Comparison of ENCODE assay signal across 1 cellular context in the genomic region with DNA sequence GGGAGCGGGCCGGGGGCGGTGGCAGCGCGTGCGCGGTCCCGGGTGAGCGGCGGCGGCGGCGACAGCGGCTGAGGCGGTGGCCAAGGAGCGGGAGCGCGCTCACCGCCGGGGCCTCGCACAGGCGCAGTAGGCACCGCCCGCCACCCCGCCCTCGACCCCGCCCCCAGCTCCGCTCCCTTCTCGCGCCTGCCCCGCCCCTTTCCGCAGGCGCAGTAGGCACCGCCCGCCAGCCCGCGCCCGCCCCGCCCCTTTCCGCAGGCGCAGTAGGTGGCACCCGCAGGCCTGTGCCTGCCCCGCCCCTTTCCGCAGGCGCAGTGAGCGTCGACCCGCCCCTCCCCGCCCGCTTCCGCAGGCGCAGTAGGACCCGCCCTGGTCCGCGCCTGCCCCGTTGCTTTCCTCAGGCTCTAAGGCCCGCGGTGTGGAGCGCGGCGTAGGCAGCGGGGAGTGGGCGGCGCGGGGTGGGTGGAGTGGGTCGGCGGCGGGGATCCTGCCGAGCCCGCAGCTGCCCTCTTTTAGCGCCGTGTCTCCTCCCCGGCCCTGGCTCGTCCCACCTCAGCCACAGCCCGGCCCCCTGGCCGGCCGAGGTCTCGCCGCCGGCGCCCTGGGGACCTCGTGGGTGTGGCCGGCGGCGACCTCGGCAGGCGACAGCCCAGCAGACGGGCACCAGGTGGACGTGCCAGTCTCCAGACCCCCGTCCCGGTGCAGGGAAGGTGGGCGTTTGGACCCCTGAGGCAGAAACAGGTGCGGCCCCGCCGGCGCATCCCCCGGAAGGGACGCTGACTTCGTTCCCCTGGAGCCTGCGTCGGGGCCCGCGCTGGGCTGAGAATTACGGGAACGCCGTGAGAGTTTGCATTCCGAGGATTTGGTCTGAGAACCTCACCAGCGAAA.
A peak's percentile ranks its signal among the peaks of the same experiment; 100 is the strongest.
TF ChIP-seq lines count a peak whose summit lies in the region.

A gene with protein sequence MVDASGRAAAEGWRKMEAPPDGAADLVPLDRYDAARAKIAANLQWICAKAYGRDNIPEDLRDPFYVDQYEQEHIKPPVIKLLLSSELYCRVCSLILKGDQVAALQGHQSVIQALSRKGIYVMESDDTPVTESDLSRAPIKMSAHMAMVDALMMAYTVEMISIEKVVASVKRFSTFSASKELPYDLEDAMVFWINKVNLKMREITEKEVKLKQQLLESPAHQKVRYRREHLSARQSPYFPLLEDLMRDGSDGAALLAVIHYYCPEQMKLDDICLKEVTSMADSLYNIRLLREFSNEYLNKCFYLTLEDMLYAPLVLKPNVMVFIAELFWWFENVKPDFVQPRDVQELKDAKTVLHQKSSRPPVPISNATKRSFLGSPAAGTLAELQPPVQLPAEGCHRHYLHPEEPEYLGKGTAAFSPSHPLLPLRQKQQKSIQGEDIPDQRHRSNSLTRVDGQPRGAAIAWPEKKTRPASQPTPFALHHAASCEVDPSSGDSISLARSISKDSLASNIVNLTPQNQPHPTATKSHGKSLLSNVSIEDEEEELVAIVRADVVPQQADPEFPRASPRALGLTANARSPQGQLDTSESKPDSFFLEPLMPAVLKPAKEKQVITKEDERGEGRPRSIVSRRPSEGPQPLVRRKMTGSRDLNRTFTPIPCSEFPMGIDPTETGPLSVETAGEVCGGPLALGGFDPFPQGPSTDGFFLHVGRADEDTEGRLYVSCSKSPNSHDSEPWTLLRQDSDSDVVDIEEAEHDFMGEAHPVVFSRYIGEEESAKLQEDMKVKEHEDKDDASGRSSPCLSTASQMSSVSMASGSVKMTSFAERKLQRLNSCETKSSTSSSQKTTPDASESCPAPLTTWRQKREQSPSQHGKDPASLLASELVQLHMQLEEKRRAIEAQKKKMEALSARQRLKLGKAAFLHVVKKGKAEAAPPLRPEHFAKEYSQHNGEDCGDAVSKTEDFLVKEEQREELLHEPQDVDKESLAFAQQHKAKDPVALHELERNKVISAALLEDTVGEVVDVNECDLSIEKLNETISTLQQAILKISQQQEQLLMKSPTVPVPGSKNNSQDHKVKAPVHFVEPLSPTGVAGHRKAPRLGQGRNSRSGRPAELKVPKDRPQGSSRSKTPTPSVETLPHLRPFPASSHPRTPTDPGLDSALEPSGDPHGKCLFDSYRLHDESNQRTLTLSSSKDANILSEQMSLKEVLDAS (N-terminal part only) (minus strand): TSS at position 101 of the 888 bp plus-strand sequence. CDS start 387 bp downstream, outside the sequence.

TF ChIP-seq in K562, 482 proteins besides CTCF, POLR2A, EP300 and RAD21 (continued from another document and continues in another):
- TF ChIP-seq, protein P1, sequence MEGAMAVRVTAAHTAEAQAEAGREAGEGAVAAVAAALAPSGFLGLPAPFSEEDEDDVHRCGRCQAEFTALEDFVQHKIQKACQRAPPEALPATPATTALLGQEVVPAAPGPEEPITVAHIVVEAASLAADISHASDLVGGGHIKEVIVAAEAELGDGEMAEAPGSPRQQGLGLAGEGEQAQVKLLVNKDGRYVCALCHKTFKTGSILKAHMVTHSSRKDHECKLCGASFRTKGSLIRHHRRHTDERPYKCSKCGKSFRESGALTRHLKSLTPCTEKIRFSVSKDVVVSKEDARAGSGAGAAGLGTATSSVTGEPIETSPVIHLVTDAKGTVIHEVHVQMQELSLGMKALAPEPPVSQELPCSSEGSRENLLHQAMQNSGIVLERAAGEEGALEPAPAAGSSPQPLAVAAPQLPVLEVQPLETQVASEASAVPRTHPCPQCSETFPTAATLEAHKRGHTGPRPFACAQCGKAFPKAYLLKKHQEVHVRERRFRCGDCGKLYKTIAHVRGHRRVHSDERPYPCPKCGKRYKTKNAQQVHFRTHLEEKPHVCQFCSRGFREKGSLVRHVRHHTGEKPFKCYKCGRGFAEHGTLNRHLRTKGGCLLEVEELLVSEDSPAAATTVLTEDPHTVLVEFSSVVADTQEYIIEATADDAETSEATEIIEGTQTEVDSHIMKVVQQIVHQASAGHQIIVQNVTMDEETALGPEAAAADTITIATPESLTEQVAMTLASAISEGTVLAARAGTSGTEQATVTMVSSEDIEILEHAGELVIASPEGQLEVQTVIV (CRISPR knock-in tag; IDR thresholded peaks at IDR 0.05; ENCODE audit: borderline replicate concordance): no peak
- TF ChIP-seq STAT5B (CRISPR knock-in tag; IDR thresholded peaks at IDR 0.05) (no peak), NFIX (CRISPR knock-in tag; IDR thresholded peaks at IDR 0.05; ENCODE audit: low read depth) (no peak), POLR2G (IDR thresholded peaks at IDR 0.05; ENCODE audit: low read depth, low read length) (peak; percentile 75), TBP (optimal IDR thresholded peaks at IDR 0.05; ENCODE audit: low read depth, low read length) (peak; percentile 45), ZBTB17 (CRISPR knock-in tag; IDR thresholded peaks at IDR 0.05) (no peak), ZNF354B (CRISPR knock-in tag; IDR thresholded peaks at IDR 0.05) (no peak), KLF6 (CRISPR knock-in tag; IDR thresholded peaks at IDR 0.05; ENCODE audit: borderline replicate concordance) (no peak), TARDBP (IDR thresholded peaks at IDR 0.05) (no peak), CC2D1A (IDR thresholded peaks at IDR 0.05) (no peak), MTA2 (IDR thresholded peaks at IDR 0.05; ENCODE audit: low read depth) (no peak), NR3C1 (CRISPR knock-in tag; IDR thresholded peaks at IDR 0.05) (0 out of 2 replicates have a peak, but pooled peaks have one; percentile 46), HDAC3 (IDR thresholded peaks at IDR 0.05; ENCODE audit: borderline replicate concordance, partially characterized antibody) (no peak), STAG1 (CRISPR knock-in tag; IDR thresholded peaks at IDR 0.05; ENCODE audit: borderline replicate concordance) (no peak), MAZ (CRISPR knock-in tag; conservative IDR thresholded peaks at IDR 0.05 in 1 of 2, IDR thresholded peaks at IDR 0.05 in 1 of 2) (peak; percentile 50 to 77; a peak in 3 of 4 replicates), YY1 (IDR thresholded peaks at IDR 0.05; ENCODE audit: borderline replicate concordance in 1 of 3, control insufficient read depth in 1 of 3, extremely low read depth in 1 of 3, insufficient read depth in 3 of 3, insufficient read length in 1 of 3, insufficient replicate concordance in 2 of 3, low read depth in 1 of 3, low read length in 2 of 3) (peak in 1 of 3 experiments; percentile 8), HNRNPLL (IDR thresholded peaks at IDR 0.05; ENCODE audit: low read depth, low read length, poor library complexity, severe bottlenecking) (peak; percentile 56), SREBF2 (CRISPR knock-in tag; IDR thresholded peaks at IDR 0.05) (no peak)
- TF ChIP-seq, protein P2, sequence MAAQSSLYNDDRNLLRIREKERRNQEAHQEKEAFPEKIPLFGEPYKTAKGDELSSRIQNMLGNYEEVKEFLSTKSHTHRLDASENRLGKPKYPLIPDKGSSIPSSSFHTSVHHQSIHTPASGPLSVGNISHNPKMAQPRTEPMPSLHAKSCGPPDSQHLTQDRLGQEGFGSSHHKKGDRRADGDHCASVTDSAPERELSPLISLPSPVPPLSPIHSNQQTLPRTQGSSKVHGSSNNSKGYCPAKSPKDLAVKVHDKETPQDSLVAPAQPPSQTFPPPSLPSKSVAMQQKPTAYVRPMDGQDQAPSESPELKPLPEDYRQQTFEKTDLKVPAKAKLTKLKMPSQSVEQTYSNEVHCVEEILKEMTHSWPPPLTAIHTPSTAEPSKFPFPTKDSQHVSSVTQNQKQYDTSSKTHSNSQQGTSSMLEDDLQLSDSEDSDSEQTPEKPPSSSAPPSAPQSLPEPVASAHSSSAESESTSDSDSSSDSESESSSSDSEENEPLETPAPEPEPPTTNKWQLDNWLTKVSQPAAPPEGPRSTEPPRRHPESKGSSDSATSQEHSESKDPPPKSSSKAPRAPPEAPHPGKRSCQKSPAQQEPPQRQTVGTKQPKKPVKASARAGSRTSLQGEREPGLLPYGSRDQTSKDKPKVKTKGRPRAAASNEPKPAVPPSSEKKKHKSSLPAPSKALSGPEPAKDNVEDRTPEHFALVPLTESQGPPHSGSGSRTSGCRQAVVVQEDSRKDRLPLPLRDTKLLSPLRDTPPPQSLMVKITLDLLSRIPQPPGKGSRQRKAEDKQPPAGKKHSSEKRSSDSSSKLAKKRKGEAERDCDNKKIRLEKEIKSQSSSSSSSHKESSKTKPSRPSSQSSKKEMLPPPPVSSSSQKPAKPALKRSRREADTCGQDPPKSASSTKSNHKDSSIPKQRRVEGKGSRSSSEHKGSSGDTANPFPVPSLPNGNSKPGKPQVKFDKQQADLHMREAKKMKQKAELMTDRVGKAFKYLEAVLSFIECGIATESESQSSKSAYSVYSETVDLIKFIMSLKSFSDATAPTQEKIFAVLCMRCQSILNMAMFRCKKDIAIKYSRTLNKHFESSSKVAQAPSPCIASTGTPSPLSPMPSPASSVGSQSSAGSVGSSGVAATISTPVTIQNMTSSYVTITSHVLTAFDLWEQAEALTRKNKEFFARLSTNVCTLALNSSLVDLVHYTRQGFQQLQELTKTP (IDR thresholded peaks at IDR 0.05; ENCODE audit: low read depth in 1 of 2, partially characterized antibody in 2 of 2): no peak
- TF ChIP-seq, protein P3, sequence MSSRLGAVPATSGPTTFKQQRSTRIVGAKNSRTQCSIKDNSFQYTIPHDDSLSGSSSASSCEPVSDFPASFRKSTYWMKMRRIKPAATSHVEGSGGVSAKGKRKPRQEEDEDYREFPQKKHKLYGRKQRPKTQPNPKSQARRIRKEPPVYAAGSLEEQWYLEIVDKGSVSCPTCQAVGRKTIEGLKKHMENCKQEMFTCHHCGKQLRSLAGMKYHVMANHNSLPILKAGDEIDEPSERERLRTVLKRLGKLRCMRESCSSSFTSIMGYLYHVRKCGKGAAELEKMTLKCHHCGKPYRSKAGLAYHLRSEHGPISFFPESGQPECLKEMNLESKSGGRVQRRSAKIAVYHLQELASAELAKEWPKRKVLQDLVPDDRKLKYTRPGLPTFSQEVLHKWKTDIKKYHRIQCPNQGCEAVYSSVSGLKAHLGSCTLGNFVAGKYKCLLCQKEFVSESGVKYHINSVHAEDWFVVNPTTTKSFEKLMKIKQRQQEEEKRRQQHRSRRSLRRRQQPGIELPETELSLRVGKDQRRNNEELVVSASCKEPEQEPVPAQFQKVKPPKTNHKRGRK (tag; IDR thresholded peaks at IDR 0.05): no peak
- TF ChIP-seq, protein P4, sequence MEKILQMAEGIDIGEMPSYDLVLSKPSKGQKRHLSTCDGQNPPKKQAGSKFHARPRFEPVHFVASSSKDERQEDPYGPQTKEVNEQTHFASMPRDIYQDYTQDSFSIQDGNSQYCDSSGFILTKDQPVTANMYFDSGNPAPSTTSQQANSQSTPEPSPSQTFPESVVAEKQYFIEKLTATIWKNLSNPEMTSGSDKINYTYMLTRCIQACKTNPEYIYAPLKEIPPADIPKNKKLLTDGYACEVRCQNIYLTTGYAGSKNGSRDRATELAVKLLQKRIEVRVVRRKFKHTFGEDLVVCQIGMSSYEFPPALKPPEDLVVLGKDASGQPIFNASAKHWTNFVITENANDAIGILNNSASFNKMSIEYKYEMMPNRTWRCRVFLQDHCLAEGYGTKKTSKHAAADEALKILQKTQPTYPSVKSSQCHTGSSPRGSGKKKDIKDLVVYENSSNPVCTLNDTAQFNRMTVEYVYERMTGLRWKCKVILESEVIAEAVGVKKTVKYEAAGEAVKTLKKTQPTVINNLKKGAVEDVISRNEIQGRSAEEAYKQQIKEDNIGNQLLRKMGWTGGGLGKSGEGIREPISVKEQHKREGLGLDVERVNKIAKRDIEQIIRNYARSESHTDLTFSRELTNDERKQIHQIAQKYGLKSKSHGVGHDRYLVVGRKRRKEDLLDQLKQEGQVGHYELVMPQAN (IDR thresholded peaks at IDR 0.05; ENCODE audit: borderline replicate concordance): 0 out of 2 replicates have a peak, but pooled peaks have one; percentile 53
- TF ChIP-seq, protein P5, sequence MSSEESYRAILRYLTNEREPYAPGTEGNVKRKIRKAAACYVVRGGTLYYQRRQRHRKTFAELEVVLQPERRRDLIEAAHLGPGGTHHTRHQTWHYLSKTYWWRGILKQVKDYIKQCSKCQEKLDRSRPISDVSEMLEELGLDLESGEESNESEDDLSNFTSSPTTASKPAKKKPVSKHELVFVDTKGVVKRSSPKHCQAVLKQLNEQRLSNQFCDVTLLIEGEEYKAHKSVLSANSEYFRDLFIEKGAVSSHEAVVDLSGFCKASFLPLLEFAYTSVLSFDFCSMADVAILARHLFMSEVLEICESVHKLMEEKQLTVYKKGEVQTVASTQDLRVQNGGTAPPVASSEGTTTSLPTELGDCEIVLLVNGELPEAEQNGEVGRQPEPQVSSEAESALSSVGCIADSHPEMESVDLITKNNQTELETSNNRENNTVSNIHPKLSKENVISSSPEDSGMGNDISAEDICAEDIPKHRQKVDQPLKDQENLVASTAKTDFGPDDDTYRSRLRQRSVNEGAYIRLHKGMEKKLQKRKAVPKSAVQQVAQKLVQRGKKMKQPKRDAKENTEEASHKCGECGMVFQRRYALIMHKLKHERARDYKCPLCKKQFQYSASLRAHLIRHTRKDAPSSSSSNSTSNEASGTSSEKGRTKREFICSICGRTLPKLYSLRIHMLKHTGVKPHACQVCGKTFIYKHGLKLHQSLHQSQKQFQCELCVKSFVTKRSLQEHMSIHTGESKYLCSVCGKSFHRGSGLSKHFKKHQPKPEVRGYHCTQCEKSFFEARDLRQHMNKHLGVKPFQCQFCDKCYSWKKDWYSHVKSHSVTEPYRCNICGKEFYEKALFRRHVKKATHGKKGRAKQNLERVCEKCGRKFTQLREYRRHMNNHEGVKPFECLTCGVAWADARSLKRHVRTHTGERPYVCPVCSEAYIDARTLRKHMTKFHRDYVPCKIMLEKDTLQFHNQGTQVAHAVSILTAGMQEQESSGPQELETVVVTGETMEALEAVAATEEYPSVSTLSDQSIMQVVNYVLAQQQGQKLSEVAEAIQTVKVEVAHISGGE (CRISPR knock-in tag; IDR thresholded peaks at IDR 0.05): no peak
- TF ChIP-seq, protein P6, sequence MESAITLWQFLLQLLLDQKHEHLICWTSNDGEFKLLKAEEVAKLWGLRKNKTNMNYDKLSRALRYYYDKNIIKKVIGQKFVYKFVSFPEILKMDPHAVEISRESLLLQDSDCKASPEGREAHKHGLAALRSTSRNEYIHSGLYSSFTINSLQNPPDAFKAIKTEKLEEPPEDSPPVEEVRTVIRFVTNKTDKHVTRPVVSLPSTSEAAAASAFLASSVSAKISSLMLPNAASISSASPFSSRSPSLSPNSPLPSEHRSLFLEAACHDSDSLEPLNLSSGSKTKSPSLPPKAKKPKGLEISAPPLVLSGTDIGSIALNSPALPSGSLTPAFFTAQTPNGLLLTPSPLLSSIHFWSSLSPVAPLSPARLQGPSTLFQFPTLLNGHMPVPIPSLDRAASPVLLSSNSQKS (CRISPR knock-in tag; IDR thresholded peaks at IDR 0.05): no peak
- TF ChIP-seq, protein P7, sequence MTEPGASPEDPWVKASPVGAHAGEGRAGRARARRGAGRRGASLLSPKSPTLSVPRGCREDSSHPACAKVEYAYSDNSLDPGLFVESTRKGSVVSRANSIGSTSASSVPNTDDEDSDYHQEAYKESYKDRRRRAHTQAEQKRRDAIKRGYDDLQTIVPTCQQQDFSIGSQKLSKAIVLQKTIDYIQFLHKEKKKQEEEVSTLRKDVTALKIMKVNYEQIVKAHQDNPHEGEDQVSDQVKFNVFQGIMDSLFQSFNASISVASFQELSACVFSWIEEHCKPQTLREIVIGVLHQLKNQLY (CRISPR knock-in tag; conservative IDR thresholded peaks at IDR 0.05): no peak
- TF ChIP-seq, protein P8, sequence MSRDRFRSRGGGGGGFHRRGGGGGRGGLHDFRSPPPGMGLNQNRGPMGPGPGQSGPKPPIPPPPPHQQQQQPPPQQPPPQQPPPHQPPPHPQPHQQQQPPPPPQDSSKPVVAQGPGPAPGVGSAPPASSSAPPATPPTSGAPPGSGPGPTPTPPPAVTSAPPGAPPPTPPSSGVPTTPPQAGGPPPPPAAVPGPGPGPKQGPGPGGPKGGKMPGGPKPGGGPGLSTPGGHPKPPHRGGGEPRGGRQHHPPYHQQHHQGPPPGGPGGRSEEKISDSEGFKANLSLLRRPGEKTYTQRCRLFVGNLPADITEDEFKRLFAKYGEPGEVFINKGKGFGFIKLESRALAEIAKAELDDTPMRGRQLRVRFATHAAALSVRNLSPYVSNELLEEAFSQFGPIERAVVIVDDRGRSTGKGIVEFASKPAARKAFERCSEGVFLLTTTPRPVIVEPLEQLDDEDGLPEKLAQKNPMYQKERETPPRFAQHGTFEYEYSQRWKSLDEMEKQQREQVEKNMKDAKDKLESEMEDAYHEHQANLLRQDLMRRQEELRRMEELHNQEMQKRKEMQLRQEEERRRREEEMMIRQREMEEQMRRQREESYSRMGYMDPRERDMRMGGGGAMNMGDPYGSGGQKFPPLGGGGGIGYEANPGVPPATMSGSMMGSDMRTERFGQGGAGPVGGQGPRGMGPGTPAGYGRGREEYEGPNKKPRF (IDR thresholded peaks at IDR 0.05; ENCODE audit: low read depth, low read length): no peak
